In the genomic region with DNA sequence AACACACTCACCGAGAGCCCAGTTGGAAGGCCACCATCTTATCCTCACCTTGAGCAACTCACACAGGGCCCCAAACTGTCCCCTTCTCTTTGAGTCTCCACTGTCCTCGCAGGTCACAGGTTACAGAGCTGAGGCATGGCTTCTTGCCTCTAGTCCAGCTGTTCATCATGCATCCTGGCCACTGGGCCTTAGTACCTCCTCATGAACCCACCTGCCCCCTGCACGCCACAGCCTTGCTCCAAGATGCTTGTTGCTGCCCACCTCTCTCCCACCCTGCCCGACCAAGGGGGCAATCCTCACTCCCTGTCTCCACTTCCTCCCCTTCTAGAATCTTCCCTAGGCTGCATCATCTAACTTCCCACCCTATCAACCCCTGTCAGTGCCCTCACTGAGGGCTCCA, we compare ENCODE assay signal across 17 cellular contexts. TPM values are rescaled to one million over a fixed set of nuclear protein-coding genes. Genes with fewer than 3 reads are reported as not detected.
DNase-seq lines count a peak whose midpoint lies in the region; ATAC-seq, FAIRE-seq and TF ChIP-seq lines count a peak whose summit lies in the region.
"Had no signal": no experiment of that assay in that cellular context is flagged by ENCODE, and none has a peak within 500 bp of the region (broad histone marks: within the 10 kb centered on the region; RNA-seq: fewer than 3 reads in every experiment).

No MANE protein-coding gene starts in this region.

- TF ChIP-seq POLR2A in H1 (IDR thresholded peaks at IDR 0.05; ENCODE audit: control extremely low read depth in 1 of 2, low read depth in 2 of 2, low read length in 2 of 2) (no peak), suprapubic skin (IDR thresholded peaks at IDR 0.05) (no peak)

- peaks cover 3% of the 10 kb centered on the region for H3K36me3 Mint-ChIP-seq in mesothelial cell of epicardium
- H3K36me3 Mint-ChIP-seq: IgD-negative memory B cell; stimulated activated effector memory CD8-positive, alpha-beta T cell treated with anti-CD3 and anti-CD28 coated beads, Interleukin-12 subunit alpha, Interleukin-12 subunit beta, amount 100 ng/mL, for 72 hours had no signal

- H3K56ac ChIP-seq in H1 (replicated peaks; ENCODE audit: insufficient read length, low read depth, low read length): no peak overlapping the region

- H3K9me3 Mint-ChIP-seq in mesothelial cell of epicardium: peaks cover 16% of the 10 kb centered on the region

- peak overlapping the region; percentile 81; the same call in 1 of the 2 replicates for H2BK15ac ChIP-seq in H1 (ENCODE audit: low read length)

- H2BK5ac ChIP-seq in H1 (ENCODE audit: low read depth, low read length): no peak overlapping the region

- CTCF ChIA-PET in H1 (lab: Charles Lee; ENCODE audit: partially characterized antibody): no interaction called here

- H3K18ac ChIP-seq in H1 (ENCODE audit: extremely low read depth, low read length): no peak overlapping the region

- peak overlapping the region; percentile 90; the same call in 1 of the 2 replicates for H2BK12ac ChIP-seq in H1 (ENCODE audit: low read depth, low read length)

- H3K27ac ChIP-seq in cardiac muscle cell (peak overlapping the region; percentile 66), H1 (ENCODE audit: low read depth, low read length) (no peak overlapping the region), suprapubic skin (peak overlapping the region; percentile 52)
- H3K27ac ChIP-seq: C4-2B had no signal

- TF ChIP-seq CTCF in cardiac muscle cell (IDR thresholded peaks at IDR 0.05; ENCODE audit: low read depth, low read length) (no peak), H1 (IDR thresholded peaks at IDR 0.05; ENCODE audit: control extremely low read depth in 1 of 3, insufficient read depth in 1 of 3, low read depth in 1 of 3, low read length in 3 of 3) (no peak), mesothelial cell of epicardium (IDR thresholded peaks at IDR 0.05; ENCODE audit: unreplicated experiment) (no peak), suprapubic skin (IDR thresholded peaks at IDR 0.05) (no peak)

- H3K36me3 ChIP-seq in cardiac muscle cell: no peaks in the 10 kb centered on the region
- H3K36me3 ChIP-seq in H1 (ENCODE audit: control insufficient read depth in 2 of 4, insufficient read depth in 4 of 4, low read length in 3 of 4): no peaks in the 10 kb centered on the region
- H3K36me3 ChIP-seq in suprapubic skin: no peaks in the 10 kb centered on the region

- H3K27me3 Mint-ChIP-seq in mesothelial cell of epicardium (ENCODE audit: low read depth): no peaks in the 10 kb centered on the region

- H3K4me2 ChIP-seq in H1 (ENCODE audit: insufficient read depth in 1 of 2, low read depth in 2 of 2, low read length in 2 of 2): no peak overlapping the region

- FAIRE-seq in H1 (lab: Jason Lieb, UNC): no peak

- H3K4me1 Mint-ChIP-seq in mesothelial cell of epicardium: peaks cover 23% of the 10 kb centered on the region
- H3K4me1 Mint-ChIP-seq: central memory CD8-positive, alpha-beta T cell; IgD-negative memory B cell had no signal

- no peak overlapping the region for H2BK20ac ChIP-seq in H1 (ENCODE audit: low read length)

- DNase-seq in cardiac muscle cell (ENCODE audit: low read depth in 1 of 2, low spot score in 1 of 2) (no peak), cardiac septum (ENCODE audit: low spot score) (no peak), H1 (ENCODE audit: low read depth in 1 of 2, low spot score in 2 of 2) (no peak), mesothelial cell of epicardium (ENCODE audit: low spot score in 2 of 2, unreplicated experiment in 2 of 2) (no peak), suprapubic skin (ENCODE audit: low spot score in 2 of 2) (no peak), retina (no peak), NCI-H510A treated with DMSO at 0.1 percent for 48 hours (lab: John Stamatoyannopoulos, UW) (no peak)
- DNase-seq: 8988T; activated CD4-positive, alpha-beta T cell treated with anti-CD3 and anti-CD28 coated beads, Interleukin-2, amount 50 U/mL, for 4 hours; activated T-cell treated with anti-CD3 and anti-CD28 coated beads, Interleukin-2, amount 50 U/mL, for 48 hours; NCI-H2029; NCI-H524 treated with DMSO at 0.1 percent for 48 hours had no signal

- no peak overlapping the region for H2AFZ ChIP-seq in H1 (ENCODE audit: low read length)

- H4K91ac ChIP-seq in H1 (replicated peaks; ENCODE audit: insufficient read length, low read length): peak overlapping the region; percentile 25

- H2BK120ac ChIP-seq in H1 (replicated peaks; ENCODE audit: low read depth, low read length): no peak overlapping the region

- peaks cover 10% of the 10 kb centered on the region; the same call in 1 of the 2 replicates for H3K23me2 ChIP-seq in H1 (ENCODE audit: low read depth, low read length)

- peaks cover 0 to 3% of the 10 kb centered on the region in 2 experiments for H4K20me1 ChIP-seq in H1 (replicated peaks in 1 of 2; ENCODE audit: control insufficient read depth in 1 of 2, insufficient read depth in 2 of 2, low read length in 2 of 2)

- ATAC-seq in GM21529 (IDR thresholded peaks at IDR 0.05; ENCODE audit: unreplicated experiment): no peak
- ATAC-seq: stimulated activated effector memory CD8-positive, alpha-beta T cell treated with anti-CD3 and anti-CD28 coated beads, Interleukin-12 subunit alpha, Interleukin-12 subunit beta, amount 100 ng/mL, for 72 hours had no signal

- no peaks in the 10 kb centered on the region for H3K79me2 ChIP-seq in H1 (ENCODE audit: control insufficient read depth in 1 of 2, insufficient read depth in 2 of 2, low read length in 2 of 2)

- peak overlapping the region; percentile 92 for H3K27ac Mint-ChIP-seq in mesothelial cell of epicardium
- H3K27ac Mint-ChIP-seq: IgD-negative memory B cell; stimulated activated effector memory CD8-positive, alpha-beta T cell treated with anti-CD3 and anti-CD28 coated beads, Interleukin-12 subunit alpha, Interleukin-12 subunit beta, amount 100 ng/mL, for 72 hours had no signal

- no peak overlapping the region for H3K14ac ChIP-seq in H1 (ENCODE audit: insufficient read length)

- H3K27me3 ChIP-seq in cardiac muscle cell (no peaks in the 10 kb centered on the region), H1 (replicated peaks in 1 of 4; ENCODE audit: control insufficient read depth in 3 of 4, extremely low read depth in 1 of 4, insufficient read depth in 3 of 4, low read length in 3 of 4) (no peaks in the 10 kb centered on the region), suprapubic skin (no peaks in the 10 kb centered on the region)

- H3K4me1 ChIP-seq in cardiac muscle cell (ENCODE audit: low read depth): peaks cover 9% of the 10 kb centered on the region
- H3K4me1 ChIP-seq in H1 (replicated peaks in 1 of 4; ENCODE audit: control insufficient read depth in 3 of 4, insufficient read depth in 4 of 4, low read length in 3 of 4): peaks cover 0 to 3% (median 0%) of the 10 kb centered on the region in 4 experiments; a peak in 3 of 7 replicates
- H3K4me1 ChIP-seq in suprapubic skin: peaks cover 8% of the 10 kb centered on the region

- peak overlapping the region; percentile 60; the same call in 1 of the 2 replicates for H2AK5ac ChIP-seq in H1 (ENCODE audit: low read depth, low read length)

- no peak overlapping the region for H3K23ac ChIP-seq in H1 (ENCODE audit: insufficient read length)

- H4K8ac ChIP-seq in H1 (ENCODE audit: extremely low read depth, insufficient read depth, low read length): no peak overlapping the region

- intact Hi-C loops in cardiac septum (cut with DNase I): no loop called here

- TF ChIP-seq RAD21 in H1 (IDR thresholded peaks at IDR 0.05 in 1 of 2, conservative IDR thresholded peaks at IDR 0.05 in 1 of 2; ENCODE audit: low read depth in 2 of 2, low read length in 2 of 2): no peak

- H3K9me3 ChIP-seq in cardiac muscle cell (ENCODE audit: low read depth) (no peaks in the 10 kb centered on the region), H1 (ENCODE audit: insufficient read depth in 2 of 2, low read depth in 1 of 2, low read length in 1 of 2) (no peaks in the 10 kb centered on the region), suprapubic skin (no peaks in the 10 kb centered on the region)

- TF ChIP-seq EP300 in H1 (IDR thresholded peaks at IDR 0.05; ENCODE audit: borderline replicate concordance in 1 of 2, low read depth in 2 of 2, low read length in 2 of 2) (no peak), suprapubic skin (IDR thresholded peaks at IDR 0.05) (no peak)

- no peak overlapping the region for H3K4ac ChIP-seq in H1 (replicated peaks; ENCODE audit: insufficient read length, low read depth, low read length)

- H3K9ac ChIP-seq in H1 (replicated peaks in 1 of 4; ENCODE audit: extremely low read depth in 1 of 4, low read depth in 3 of 4, low read length in 3 of 4): no peak overlapping the region

- H4K5ac ChIP-seq in H1 (ENCODE audit: insufficient read length, low read depth, low read length): no peak overlapping the region

- H3K4me3 ChIP-seq in cardiac muscle cell: no peak overlapping the region
- no peak overlapping the region for H3K4me3 ChIP-seq in H1 (ENCODE audit: extremely low read depth in 1 of 4, insufficient read depth in 2 of 4, low read depth in 3 of 4, low read length in 4 of 4)
- H3K4me3 ChIP-seq in suprapubic skin: no peak overlapping the region

- H3K79me1 ChIP-seq in H1 (ENCODE audit: low read depth, low read length): no peaks in the 10 kb centered on the region

- POLR2A ChIA-PET in H1 (lab: Charles Lee; ENCODE audit: partially characterized antibody): no interaction called here

- H3K4me3 Mint-ChIP-seq in mesothelial cell of epicardium: no peak overlapping the region
- H3K4me3 Mint-ChIP-seq: central memory CD8-positive, alpha-beta T cell; IgD-negative memory B cell; stimulated activated effector memory CD8-positive, alpha-beta T cell treated with anti-CD3 and anti-CD28 coated beads, Interleukin-12 subunit alpha, Interleukin-12 subunit beta, amount 100 ng/mL, for 72 hours had no signal

- 80% methylated on average over 4 of the region's 4 CpGs; no CpG with 5 or more reads in 1 of the 2 experiments for WGBS in H1 (ENCODE audit: extremely low coverage in 1 of 2, insufficient coverage in 1 of 2, insufficient read length in 1 of 2, insufficient replicate concordance in 2 of 2, low coverage in 1 of 2, low lambda C conversion rate in 2 of 2, missing lambda C conversion rate in 1 of 2), 2 experiments
- 89% methylated on average over 4 of the region's 4 CpGs for WGBS in suprapubic skin

RNA-seq across cellular contexts. Expression of gene CDH5, which starts 17.1 kb away (rescaled TPM):
- total RNA-seq in cardiac muscle cell: 0.88 and 4.1 TPM in 2 replicates
- polyA plus RNA-seq in cardiac muscle cell: 1.1 and 5.6 TPM in 2 replicates
- 51.9 TPM for total RNA-seq in cardiac septum
- 0.32 and 0.59 TPM in 2 replicates for total RNA-seq in H1 (2021; fragmentation: NEBNext Ultra II Directional; extraction: Animal tissue kit (Norgen Biotek cat#: 25700))
- polyA plus RNA-seq in H1 (2011; rRNA removed): 0.20 and 0.32 TPM in 2 replicates
- 0.23 TPM for polyA plus RNA-seq in H1 (2011; cell fraction: cytosol; rRNA removed)
- polyA plus RNA-seq in H1 (2011; cell fraction: nucleus; rRNA removed): 0.50 TPM
- polyA plus RNA-seq in H1 (2012, experiment 1 of 2): 0.18 to 0.35 TPM (median 0.30 TPM) in 4 replicates
- 0.16 TPM for polyA plus RNA-seq in H1 (2012, experiment 2 of 2)
- 0.97 TPM for polyA plus RNA-seq in H1 (2013, experiment 1 of 2)
- polyA plus RNA-seq in H1 (2013, experiment 2 of 2): 0.88 TPM
- polyA minus RNA-seq in H1 (2011; rRNA and poly(A)+ RNA removed): 0.27 and 0.69 TPM in 2 replicates
- polyA minus RNA-seq in H1 (2011; cell fraction: cytosol; rRNA and poly(A)+ RNA removed): not detected
- not detected for polyA minus RNA-seq in H1 (2011; cell fraction: nucleus; rRNA and poly(A)+ RNA removed)
- 0.09 to 0.27 TPM (median 0.16 TPM) in 3 replicates for total RNA-seq in mesothelial cell of epicardium
- 10 to 100 TPM in 2 of 4 donors, 1 to 10 TPM in 2; 8.0 to 23.6 (median 14.4) TPM for total RNA-seq in suprapubic skin
- polyA plus RNA-seq: IgD-negative memory B cell had no signal

RNA-seq across cellular contexts. Expression of gene BEAN1, which starts 43.5 kb away (rescaled TPM):
- 1.2 and 2.4 TPM in 2 replicates for total RNA-seq in cardiac muscle cell
- polyA plus RNA-seq in cardiac muscle cell: 2.9 and 3.0 TPM in 2 replicates
- 2.8 TPM for total RNA-seq in cardiac septum
- not detected in 2 replicates for total RNA-seq in H1 (2021; fragmentation: NEBNext Ultra II Directional; extraction: Animal tissue kit (Norgen Biotek cat#: 25700))
- 0.05 and 0.08 TPM in 2 replicates for polyA plus RNA-seq in H1 (2011; rRNA removed)
- 0.08 TPM for polyA plus RNA-seq in H1 (2011; cell fraction: cytosol; rRNA removed)
- 0.07 TPM for polyA plus RNA-seq in H1 (2011; cell fraction: nucleus; rRNA removed)
- polyA plus RNA-seq in H1 (2012, experiment 1 of 2): 0.13 to 0.24 TPM (median 0.15 TPM) in 3 of 4 replicates, not detected in the other
- polyA plus RNA-seq in H1 (2012, experiment 2 of 2): not detected
- 0.04 TPM for polyA plus RNA-seq in H1 (2013, experiment 1 of 2)
- 0.13 TPM for polyA plus RNA-seq in H1 (2013, experiment 2 of 2)
- polyA minus RNA-seq in H1 (2011; rRNA and poly(A)+ RNA removed): not detected in 2 replicates
- polyA minus RNA-seq in H1 (2011; cell fraction: cytosol; rRNA and poly(A)+ RNA removed): not detected
- not detected for polyA minus RNA-seq in H1 (2011; cell fraction: nucleus; rRNA and poly(A)+ RNA removed)
- 0.82 to 1.1 TPM (median 1.0 TPM) in 3 replicates for total RNA-seq in mesothelial cell of epicardium
- 1 to 10 TPM in 3 of 4 donors, under 1 TPM in 1; 0.72 to 4.8 (median 2.5) TPM for total RNA-seq in suprapubic skin
- polyA plus RNA-seq: IgD-negative memory B cell had no signal
